ENCODE assay signal across 15 cellular contexts in the genomic region with DNA sequence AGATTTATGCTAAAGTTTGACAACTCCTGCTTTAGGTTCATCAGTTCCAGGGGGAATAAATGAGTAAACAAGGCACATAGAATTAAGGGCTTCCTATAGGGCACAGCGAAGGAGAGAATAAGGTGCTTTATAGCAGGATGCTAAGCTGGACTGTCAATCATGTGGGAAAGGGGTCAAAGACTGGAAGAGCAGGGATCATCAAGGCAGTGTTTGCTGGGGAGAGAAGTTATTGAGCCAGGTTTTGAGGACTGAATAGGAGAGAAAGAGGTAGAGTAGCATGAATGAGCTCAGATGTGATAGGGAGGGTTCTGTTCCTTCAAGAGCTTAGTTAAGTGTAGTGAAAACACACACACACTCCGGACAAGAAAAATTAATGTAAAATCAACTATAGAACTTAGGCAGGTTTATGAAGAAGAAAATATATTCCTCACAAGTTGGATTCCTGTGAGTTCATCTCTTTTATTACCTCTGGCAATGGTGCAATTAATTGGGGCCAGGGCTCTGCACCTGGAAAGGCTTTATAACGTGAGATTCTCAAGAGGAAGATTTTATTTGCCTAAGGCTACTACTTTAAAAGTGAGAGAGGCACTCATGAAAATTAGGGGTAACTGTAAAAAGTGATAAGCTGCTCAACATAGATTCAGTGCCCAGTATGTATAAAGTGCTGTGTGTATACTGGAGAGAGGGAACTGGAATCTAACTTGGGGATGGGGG.
"Had no signal": no experiment of that assay in that cellular context is flagged by ENCODE, and none has a peak within 500 bp of the region (broad histone marks: within the 10 kb centered on the region; RNA-seq: fewer than 3 reads in every experiment).

No MANE protein-coding gene starts in this region.

- H3K27ac ChIP-seq: gastrocnemius medialis, heart left ventricle, left ventricle myocardium inferior, neural progenitor cell, transverse colon, vagina, VCaP had no signal

- H3K4me3 ChIP-seq: gastrocnemius medialis, heart left ventricle, left ventricle myocardium inferior, neural progenitor cell, transverse colon, vagina had no signal

- ATAC-seq: gastrocnemius medialis, heart left ventricle had no signal

- DNase-seq: activated CD4-positive, alpha-beta T cell treated with anti-CD3 and anti-CD28 coated beads, Interleukin-2, amount 50 U/mL, for 1 hour; activated CD4-positive, CD25-positive, alpha-beta regulatory T cell treated with anti-CD3 and anti-CD28 coated beads, Interleukin-2, amount 50 U/mL, for 72 hours; activated CD8-positive, alpha-beta memory T cell treated with anti-CD3 and anti-CD28 coated beads, Interleukin-2, amount 50 U/mL, for 4 hours; activated effector memory CD4-positive, alpha-beta T cell treated with Interleukin-2 at 50 U/mL for 16 hours; activated naive CD4-positive, alpha-beta T cell treated with anti-CD3 and anti-CD28 coated beads, Interleukin-2, amount 10 ng/mL, durations not matched to agents 7 days and 5 days; activated T-cell treated with anti-CD3 and anti-CD28 coated beads, Interleukin-2, amount 50 U/mL, for 48 hours; effector CD4-positive, alpha-beta T cell; gastrocnemius medialis; heart left ventricle; kidney; left ventricle myocardium inferior; transverse colon had no signal

- H3K36me3 ChIP-seq: gastrocnemius medialis, heart left ventricle, left ventricle myocardium inferior, neural progenitor cell, transverse colon, vagina had no signal

- H3K27me3 ChIP-seq: gastrocnemius medialis, heart left ventricle, transverse colon, vagina had no signal

- H3K9me3 ChIP-seq: gastrocnemius medialis, heart left ventricle, left ventricle myocardium inferior, transverse colon, vagina had no signal
